1 cellular context compared by ENCODE assay signal in the genomic region with DNA sequence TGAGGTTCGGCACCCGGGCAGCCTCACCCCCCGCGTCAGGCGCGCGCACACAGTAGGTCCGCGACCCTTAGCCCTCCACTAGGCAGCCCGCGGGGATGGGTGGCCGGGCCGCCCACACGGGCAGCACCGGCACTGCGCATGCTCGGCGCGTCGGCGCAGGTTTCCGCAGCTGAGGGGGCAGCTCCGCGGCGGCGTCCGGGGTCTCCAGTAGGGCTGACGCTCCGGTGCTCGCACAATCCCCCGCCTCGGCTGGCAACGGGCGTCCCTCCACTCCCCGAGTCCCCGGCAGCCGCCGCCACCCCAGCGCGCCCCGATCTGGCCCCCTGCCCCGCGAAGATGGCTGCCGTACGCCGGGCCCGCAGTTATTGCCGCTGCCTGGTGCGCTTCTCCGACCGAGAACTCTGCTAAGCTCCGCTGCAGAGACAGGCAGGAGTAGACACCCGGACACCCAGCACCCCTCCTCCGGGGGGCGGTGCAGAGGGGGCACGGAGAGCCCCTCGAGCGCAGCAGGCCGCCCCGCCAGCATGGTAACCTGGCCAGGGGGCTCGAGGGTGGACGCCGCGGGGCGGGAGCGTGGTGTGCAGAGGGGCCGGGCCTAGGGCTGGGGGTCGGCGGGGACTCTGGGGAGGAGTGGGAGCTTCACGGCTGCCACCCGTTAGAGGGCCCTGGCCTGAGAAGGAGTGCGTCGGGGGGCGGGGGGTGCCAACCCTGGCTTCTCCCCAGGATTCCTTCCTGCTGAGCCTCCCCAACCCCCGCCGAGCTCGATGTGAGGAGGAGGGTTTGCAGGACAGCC.
TF ChIP-seq lines count a peak whose summit lies in the region.

Gene FBXO9 (plus strand): TSS at position 139 of the 793 bp plus-strand sequence. CDS start 386 bp downstream, at position 525.

TF ChIP-seq in HepG2, 621 proteins besides CTCF, POLR2A, EP300 and RAD21 (continued from another document and continues in another):
- TF ChIP-seq, protein P1, sequence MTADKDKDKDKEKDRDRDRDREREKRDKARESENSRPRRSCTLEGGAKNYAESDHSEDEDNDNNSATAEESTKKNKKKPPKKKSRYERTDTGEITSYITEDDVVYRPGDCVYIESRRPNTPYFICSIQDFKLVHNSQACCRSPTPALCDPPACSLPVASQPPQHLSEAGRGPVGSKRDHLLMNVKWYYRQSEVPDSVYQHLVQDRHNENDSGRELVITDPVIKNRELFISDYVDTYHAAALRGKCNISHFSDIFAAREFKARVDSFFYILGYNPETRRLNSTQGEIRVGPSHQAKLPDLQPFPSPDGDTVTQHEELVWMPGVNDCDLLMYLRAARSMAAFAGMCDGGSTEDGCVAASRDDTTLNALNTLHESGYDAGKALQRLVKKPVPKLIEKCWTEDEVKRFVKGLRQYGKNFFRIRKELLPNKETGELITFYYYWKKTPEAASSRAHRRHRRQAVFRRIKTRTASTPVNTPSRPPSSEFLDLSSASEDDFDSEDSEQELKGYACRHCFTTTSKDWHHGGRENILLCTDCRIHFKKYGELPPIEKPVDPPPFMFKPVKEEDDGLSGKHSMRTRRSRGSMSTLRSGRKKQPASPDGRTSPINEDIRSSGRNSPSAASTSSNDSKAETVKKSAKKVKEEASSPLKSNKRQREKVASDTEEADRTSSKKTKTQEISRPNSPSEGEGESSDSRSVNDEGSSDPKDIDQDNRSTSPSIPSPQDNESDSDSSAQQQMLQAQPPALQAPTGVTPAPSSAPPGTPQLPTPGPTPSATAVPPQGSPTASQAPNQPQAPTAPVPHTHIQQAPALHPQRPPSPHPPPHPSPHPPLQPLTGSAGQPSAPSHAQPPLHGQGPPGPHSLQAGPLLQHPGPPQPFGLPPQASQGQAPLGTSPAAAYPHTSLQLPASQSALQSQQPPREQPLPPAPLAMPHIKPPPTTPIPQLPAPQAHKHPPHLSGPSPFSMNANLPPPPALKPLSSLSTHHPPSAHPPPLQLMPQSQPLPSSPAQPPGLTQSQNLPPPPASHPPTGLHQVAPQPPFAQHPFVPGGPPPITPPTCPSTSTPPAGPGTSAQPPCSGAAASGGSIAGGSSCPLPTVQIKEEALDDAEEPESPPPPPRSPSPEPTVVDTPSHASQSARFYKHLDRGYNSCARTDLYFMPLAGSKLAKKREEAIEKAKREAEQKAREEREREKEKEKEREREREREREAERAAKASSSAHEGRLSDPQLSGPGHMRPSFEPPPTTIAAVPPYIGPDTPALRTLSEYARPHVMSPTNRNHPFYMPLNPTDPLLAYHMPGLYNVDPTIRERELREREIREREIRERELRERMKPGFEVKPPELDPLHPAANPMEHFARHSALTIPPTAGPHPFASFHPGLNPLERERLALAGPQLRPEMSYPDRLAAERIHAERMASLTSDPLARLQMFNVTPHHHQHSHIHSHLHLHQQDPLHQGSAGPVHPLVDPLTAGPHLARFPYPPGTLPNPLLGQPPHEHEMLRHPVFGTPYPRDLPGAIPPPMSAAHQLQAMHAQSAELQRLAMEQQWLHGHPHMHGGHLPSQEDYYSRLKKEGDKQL (CRISPR knock-in tag; IDR thresholded peaks at IDR 0.05; ENCODE audit: low read depth), result 0 out of 2 replicates have a peak, but pooled peaks have one; percentile 9
- no peak for TF ChIP-seq SMC3 (IDR thresholded peaks at IDR 0.05; ENCODE audit: low read length)
- TF ChIP-seq ARNT (IDR thresholded peaks at IDR 0.05), result no peak
- TF ChIP-seq EZH2 (conservative IDR thresholded peaks at IDR 0.05; ENCODE audit: low read depth, low read length), result no peak
- 0 out of 2 replicates have a peak, but pooled peaks have one; percentile 10 for TF ChIP-seq ZSCAN22 (CRISPR knock-in tag; IDR thresholded peaks at IDR 0.05)
- no peak for TF ChIP-seq ZNF382 (CRISPR knock-in tag; IDR thresholded peaks at IDR 0.05; ENCODE audit: borderline replicate concordance)
- TF ChIP-seq ZNF616 (CRISPR knock-in tag; IDR thresholded peaks at IDR 0.05; ENCODE audit: low read depth), result peak; percentile 60
- peak; percentile 81 for TF ChIP-seq ZNF564 (CRISPR knock-in tag; IDR thresholded peaks at IDR 0.05)
- no peak for TF ChIP-seq SP140L (CRISPR knock-in tag; IDR thresholded peaks at IDR 0.05; ENCODE audit: borderline replicate concordance)
- peak; percentile 77; the same call in 1 of the 2 replicates for TF ChIP-seq ATAD3A (CRISPR knock-in tag; IDR thresholded peaks at IDR 0.05)
- TF ChIP-seq PPARG (CRISPR knock-in tag; conservative IDR thresholded peaks at IDR 0.05), result no peak; the same call in 1 of the 2 replicates
- TF ChIP-seq ZNF232 (CRISPR knock-in tag; IDR thresholded peaks at IDR 0.05; ENCODE audit: borderline replicate concordance), result no peak; the same call in 1 of the 2 replicates
- 0 out of 2 replicates have a peak, but pooled peaks have one; percentile 4 for TF ChIP-seq ZNF343 (CRISPR knock-in tag; IDR thresholded peaks at IDR 0.05)
- TF ChIP-seq ZNF503 (CRISPR knock-in tag; IDR thresholded peaks at IDR 0.05), result no peak
- 0 out of 2 replicates have a peak, but pooled peaks have one; percentile 62 for TF ChIP-seq ZNF704 (CRISPR knock-in tag; IDR thresholded peaks at IDR 0.05; ENCODE audit: borderline replicate concordance)
- no peak for TF ChIP-seq ZNF367 (CRISPR knock-in tag; IDR thresholded peaks at IDR 0.05; ENCODE audit: borderline replicate concordance)
- TF ChIP-seq FOXM1 (CRISPR knock-in tag; IDR thresholded peaks at IDR 0.05), result no peak
- TF ChIP-seq HNRNPUL1 (IDR thresholded peaks at IDR 0.05; ENCODE audit: low read depth, low read length), result no peak
- TF ChIP-seq NR2C2 (CRISPR knock-in tag; IDR thresholded peaks at IDR 0.05; ENCODE audit: borderline replicate concordance), result peak; percentile 12; the same call in 1 of the 2 replicates
- TF ChIP-seq PLRG1 (conservative IDR thresholded peaks at IDR 0.05), result no peak
- TF ChIP-seq CHCHD3 (CRISPR knock-in tag; IDR thresholded peaks at IDR 0.05), result no peak
- TF ChIP-seq BATF2 (CRISPR knock-in tag; IDR thresholded peaks at IDR 0.05), result peak; percentile 69
- TF ChIP-seq ZNF780A (CRISPR knock-in tag; IDR thresholded peaks at IDR 0.05), result 0 out of 2 replicates have a peak, but pooled peaks have one; percentile 65
- TF ChIP-seq, protein P2, sequence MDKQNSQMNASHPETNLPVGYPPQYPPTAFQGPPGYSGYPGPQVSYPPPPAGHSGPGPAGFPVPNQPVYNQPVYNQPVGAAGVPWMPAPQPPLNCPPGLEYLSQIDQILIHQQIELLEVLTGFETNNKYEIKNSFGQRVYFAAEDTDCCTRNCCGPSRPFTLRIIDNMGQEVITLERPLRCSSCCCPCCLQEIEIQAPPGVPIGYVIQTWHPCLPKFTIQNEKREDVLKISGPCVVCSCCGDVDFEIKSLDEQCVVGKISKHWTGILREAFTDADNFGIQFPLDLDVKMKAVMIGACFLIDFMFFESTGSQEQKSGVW (CRISPR knock-in tag; IDR thresholded peaks at IDR 0.05; ENCODE audit: borderline replicate concordance), result no peak
- TF ChIP-seq CHD2 (IDR thresholded peaks at IDR 0.05; ENCODE audit: low read depth, low read length), result no peak
- 0 out of 2 replicates have a peak, but pooled peaks have one; percentile 39 for TF ChIP-seq ZNF562 (CRISPR knock-in tag; IDR thresholded peaks at IDR 0.05; ENCODE audit: borderline replicate concordance)
- TF ChIP-seq HOXD1 (CRISPR knock-in tag; IDR thresholded peaks at IDR 0.05), result no peak
- peak; percentile 44; the same call in 1 of the 2 replicates for TF ChIP-seq JUNB (CRISPR knock-in tag; IDR thresholded peaks at IDR 0.05; ENCODE audit: borderline replicate concordance)
- TF ChIP-seq ZBTB4 (CRISPR knock-in tag; IDR thresholded peaks at IDR 0.05; ENCODE audit: borderline replicate concordance), result 0 out of 2 replicates have a peak, but pooled peaks have one; percentile 27
- no peak for TF ChIP-seq ZNF124 (CRISPR knock-in tag; IDR thresholded peaks at IDR 0.05)
- TF ChIP-seq REXO4 (CRISPR knock-in tag; IDR thresholded peaks at IDR 0.05; ENCODE audit: borderline replicate concordance), result no peak
- peak; percentile 89 for TF ChIP-seq KLF13 (CRISPR knock-in tag; IDR thresholded peaks at IDR 0.05)
- TF ChIP-seq HES4 (CRISPR knock-in tag; IDR thresholded peaks at IDR 0.05; ENCODE audit: borderline replicate concordance), result peak; percentile 79
- TF ChIP-seq ZFP36 (IDR thresholded peaks at IDR 0.05; ENCODE audit: borderline replicate concordance, low read depth, low read length, partially characterized antibody), result no peak
- TF ChIP-seq MAZ (IDR thresholded peaks at IDR 0.05; ENCODE audit: borderline replicate concordance, low read depth, low read length), result 0 out of 2 replicates have a peak, but pooled peaks have one; percentile 31
- peak; percentile 96 for TF ChIP-seq MAZ (CRISPR knock-in tag; IDR thresholded peaks at IDR 0.05; ENCODE audit: low read depth)
- TF ChIP-seq ZNF678 (CRISPR knock-in tag; IDR thresholded peaks at IDR 0.05), result no peak
- no peak for TF ChIP-seq RARG (CRISPR knock-in tag; IDR thresholded peaks at IDR 0.05; ENCODE audit: low read depth)
- TF ChIP-seq, protein P3, sequence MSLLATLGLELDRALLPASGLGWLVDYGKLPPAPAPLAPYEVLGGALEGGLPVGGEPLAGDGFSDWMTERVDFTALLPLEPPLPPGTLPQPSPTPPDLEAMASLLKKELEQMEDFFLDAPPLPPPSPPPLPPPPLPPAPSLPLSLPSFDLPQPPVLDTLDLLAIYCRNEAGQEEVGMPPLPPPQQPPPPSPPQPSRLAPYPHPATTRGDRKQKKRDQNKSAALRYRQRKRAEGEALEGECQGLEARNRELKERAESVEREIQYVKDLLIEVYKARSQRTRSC (CRISPR knock-in tag; IDR thresholded peaks at IDR 0.05; ENCODE audit: low read depth), result peak; percentile 83; the same call in 1 of the 2 replicates
- peak; percentile 71; the same call in 1 of the 2 replicates for TF ChIP-seq KDM5A (IDR thresholded peaks at IDR 0.05; ENCODE audit: borderline replicate concordance, low read length)
- TF ChIP-seq TARDBP (CRISPR knock-in tag; IDR thresholded peaks at IDR 0.05), result 0 out of 2 replicates have a peak, but pooled peaks have one; percentile 63
- TF ChIP-seq ZNF724P (CRISPR knock-in tag; IDR thresholded peaks at IDR 0.05; ENCODE audit: borderline replicate concordance), result no peak
- TF ChIP-seq ZNF501 (CRISPR knock-in tag; IDR thresholded peaks at IDR 0.05), result peak; percentile 82; the same call in 1 of the 2 replicates
- TF ChIP-seq, protein P4, sequence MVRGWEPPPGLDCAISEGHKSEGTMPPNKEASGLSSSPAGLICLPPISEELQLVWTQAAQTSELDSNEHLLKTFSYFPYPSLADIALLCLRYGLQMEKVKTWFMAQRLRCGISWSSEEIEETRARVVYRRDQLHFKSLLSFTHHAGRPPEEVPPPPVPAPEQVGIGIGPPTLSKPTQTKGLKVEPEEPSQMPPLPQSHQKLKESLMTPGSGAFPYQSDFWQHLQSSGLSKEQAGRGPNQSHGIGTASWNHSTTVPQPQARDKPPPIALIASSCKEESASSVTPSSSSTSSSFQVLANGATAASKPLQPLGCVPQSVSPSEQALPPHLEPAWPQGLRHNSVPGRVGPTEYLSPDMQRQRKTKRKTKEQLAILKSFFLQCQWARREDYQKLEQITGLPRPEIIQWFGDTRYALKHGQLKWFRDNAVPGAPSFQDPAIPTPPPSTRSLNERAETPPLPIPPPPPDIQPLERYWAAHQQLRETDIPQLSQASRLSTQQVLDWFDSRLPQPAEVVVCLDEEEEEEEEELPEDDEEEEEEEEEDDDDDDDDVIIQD (CRISPR knock-in tag; IDR thresholded peaks at IDR 0.05; ENCODE audit: low read depth), result no peak
- peak; percentile 62 for TF ChIP-seq SAP130 (CRISPR knock-in tag; IDR thresholded peaks at IDR 0.05; ENCODE audit: low read depth)
- peak; percentile 15; the same call in 1 of the 2 replicates for TF ChIP-seq SMAD3 (CRISPR knock-in tag; IDR thresholded peaks at IDR 0.05)
- TF ChIP-seq ZNF264 (CRISPR knock-in tag; IDR thresholded peaks at IDR 0.05), result no peak; the same call in 1 of the 2 replicates
- TF ChIP-seq ZNF75D (CRISPR knock-in tag; IDR thresholded peaks at IDR 0.05; ENCODE audit: borderline replicate concordance), result no peak
